ENCODE assay signal across 28 cellular contexts in the genomic region with DNA sequence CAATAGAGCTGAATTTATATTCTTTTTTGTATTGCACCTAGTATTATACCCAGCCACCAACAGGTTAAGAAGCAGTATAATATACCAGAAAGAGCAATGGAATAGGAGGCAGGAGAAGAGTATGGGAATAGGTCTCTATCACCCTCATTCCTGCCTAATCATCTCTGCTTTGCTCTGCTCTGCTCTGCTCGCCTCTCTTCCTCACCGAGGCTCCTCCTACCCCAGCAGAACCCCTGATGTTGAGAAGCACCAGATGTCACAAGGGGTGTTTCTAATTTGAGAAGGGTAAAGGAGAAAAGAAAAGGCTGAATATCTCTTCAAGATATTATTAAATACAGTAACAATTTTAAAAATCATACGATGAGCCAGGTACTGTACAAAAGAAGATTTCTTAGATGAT.
DNase-seq lines count a peak whose midpoint lies in the region; ATAC-seq, FAIRE-seq and TF ChIP-seq lines count a peak whose summit lies in the region.
"Had no signal": no experiment of that assay in that cellular context is flagged by ENCODE, and none has a peak within 500 bp of the region (broad histone marks: within the 10 kb centered on the region; RNA-seq: fewer than 3 reads in every experiment).

No MANE protein-coding gene starts in this region.

- WGBS in mammary epithelial cell (ENCODE audit: low coverage, missing lambda C conversion rate) = 43% methylated on average over 3 of the region's 3 CpGs

- H3K9me1 ChIP-seq in keratinocyte (ENCODE audit: control insufficient read depth, extremely low read depth, insufficient read depth, low read length) = peaks cover 3% of the 10 kb centered on the region

- H3K36me3 ChIP-seq in mammary epithelial cell (ENCODE audit: insufficient read depth, low read length) (peaks cover 2% of the 10 kb centered on the region), keratinocyte (ENCODE audit: control insufficient read depth in 2 of 2, extremely low read depth in 1 of 2, insufficient read depth in 2 of 2, low read length in 2 of 2) (peaks cover 0 to 3% of the 10 kb centered on the region in 2 experiments)
- H3K36me3 ChIP-seq: ascending aorta, sigmoid colon, uterus had no signal

- peak overlapping the region; percentile 88 for H3K27ac ChIP-seq in mammary epithelial cell (ENCODE audit: insufficient read depth, low read depth, low read length)
- H3K27ac ChIP-seq in keratinocyte (ENCODE audit: control insufficient read depth, insufficient read depth, low read length) = peak overlapping the region; percentile 91
- H3K27ac ChIP-seq: ascending aorta, sigmoid colon, testis, uterus had no signal

- CTCF ChIA-PET in mammary epithelial cell (lab: Charles Lee; ENCODE audit: low non-redundant PET) = no interaction called here

- in situ Hi-C loops in mammary epithelial cell (cut with MboI; ENCODE audit: low sequenced_read_pairs in 2 of 2) = loop anchor here in 1 of 2 donors (5.0 kb wide), 1 partner anchor 91 kb away; the partner anchor contains the start of gene STON2

- no peak overlapping the region for H2AFZ ChIP-seq in mammary epithelial cell (ENCODE audit: low read depth, low read length)
- H2AFZ ChIP-seq in keratinocyte (ENCODE audit: control insufficient read depth, low read length) = no peak overlapping the region

- H3K9me3 ChIP-seq in mammary epithelial cell (replicated peaks; ENCODE audit: insufficient read depth, low read length) (no peaks in the 10 kb centered on the region), keratinocyte (ENCODE audit: control insufficient read depth, low read depth, low read length) (no peaks in the 10 kb centered on the region)
- H3K9me3 ChIP-seq: ascending aorta, sigmoid colon, testis, uterus had no signal

- dilution Hi-C loops in mammary epithelial cell (cut with HindIII; ENCODE audit: low sequenced_read_pairs) = loop anchor here (10.0 kb wide), 1 partner anchor 124 kb away; no protein-coding TSS in a partner anchor
- dilution Hi-C loops in keratinocyte (cut with MboI; ENCODE audit: extremely low pct_ligation_motif_present, low sequenced_read_pairs) = no loop called here

- intact Hi-C loops in Right ventricle myocardium superior (cut with DNase I) = no loop called here
- intact Hi-C loops in cardiac septum (cut with DNase I) = no loop called here
- intact Hi-C loops in mammary epithelial cell (cut with micrococcal nuclease) = loop anchor here (1.0 to 10.0 kb wide), 3 partner anchors 44 to 124 kb away; partner anchors contain the start of gene GTF2A1

- H3K4me1 ChIP-seq in mammary epithelial cell (ENCODE audit: insufficient read depth, low read length) (peaks cover 57% of the 10 kb centered on the region), keratinocyte (ENCODE audit: control insufficient read depth, extremely low read depth, insufficient read depth, low read length) (peaks cover 55% of the 10 kb centered on the region)
- H3K4me1 ChIP-seq: ascending aorta, sigmoid colon, testis, uterus had no signal

- no peak for FAIRE-seq in keratinocyte (lab: Jason Lieb, UNC)
- FAIRE-seq: A204.1 had no signal

- peak; percentile 58 for ATAC-seq in Right ventricle myocardium superior (ENCODE audit: poor library complexity)
- ATAC-seq in GM21529 (IDR thresholded peaks at IDR 0.05; ENCODE audit: unreplicated experiment) = no peak
- ATAC-seq: activated CD4-positive, alpha-beta T cell treated with anti-CD3 and anti-CD28 coated beads for 36 hours; activated CD8-positive, alpha-beta T cell treated with anti-CD3 and anti-CD28 coated beads, Interleukin-2, amount 10 ng/mL, durations not matched to agents 7 days and 5 days; SK-N-SH treated with all-trans-retinoic acid at 6 μM for 48 hours; stimulated activated naive B cell treated with anti-CD40 and anti-IgM and Interleukin-4, amounts not matched to agents 10 μg/mL and 1 μg/mL and 100 μg/mL, for 72 hours had no signal

- H4K20me1 ChIP-seq in mammary epithelial cell (ENCODE audit: insufficient read depth, low read length) = no peaks in the 10 kb centered on the region
- no peaks in the 10 kb centered on the region for H4K20me1 ChIP-seq in keratinocyte (ENCODE audit: control insufficient read depth, extremely low read depth, insufficient read depth, low read length)

- H3K79me2 ChIP-seq in mammary epithelial cell (ENCODE audit: insufficient read depth, low read length) (peaks cover 83% of the 10 kb centered on the region), keratinocyte (ENCODE audit: control insufficient read depth, insufficient read depth, low read length) (peaks cover 71% of the 10 kb centered on the region)

- H3K27me3 ChIP-seq in mammary epithelial cell (ENCODE audit: insufficient read depth, low read length) (no peaks in the 10 kb centered on the region), keratinocyte (ENCODE audit: control insufficient read depth, extremely low read depth, insufficient read depth, low read length) (no peaks in the 10 kb centered on the region)
- H3K27me3 ChIP-seq: ascending aorta, sigmoid colon, testis, uterus had no signal

- TF ChIP-seq CTCF in mammary epithelial cell (conservative IDR thresholded peaks at IDR 0.05 in 1 of 2, IDR thresholded peaks at IDR 0.05 in 1 of 2; ENCODE audit: extremely low read depth in 1 of 2, insufficient read depth in 1 of 2, low read depth in 1 of 2, low read length in 2 of 2) = no peak
- no peak for TF ChIP-seq CTCF in keratinocyte (optimal IDR thresholded peaks at IDR 0.05 in 1 of 3, IDR thresholded peaks at IDR 0.05 in 1 of 3, conservative IDR thresholded peaks at IDR 0.05 in 1 of 3; ENCODE audit: extremely low read depth in 1 of 3, insufficient read depth in 2 of 3, low read length in 3 of 3)

- H3K9ac ChIP-seq in mammary epithelial cell (ENCODE audit: insufficient read depth, low read length) (no peak overlapping the region), keratinocyte (ENCODE audit: control insufficient read depth, extremely low read depth, insufficient read depth, low read length) (no peak overlapping the region)

- no peak overlapping the region for H3K4me3 ChIP-seq in mammary epithelial cell (replicated peaks in 1 of 3; ENCODE audit: insufficient read depth in 1 of 3, low read depth in 2 of 3, low read length in 3 of 3)
- no peak overlapping the region for H3K4me3 ChIP-seq in keratinocyte (ENCODE audit: control insufficient read depth in 2 of 3, extremely low read depth in 1 of 3, insufficient read depth in 2 of 3, low read depth in 1 of 3, low read length in 3 of 3)
- H3K4me3 ChIP-seq: ascending aorta, sigmoid colon, testis, uterus had no signal

- peak overlapping the region; percentile 73 for H3K4me2 ChIP-seq in mammary epithelial cell (ENCODE audit: insufficient read depth, low read depth, low read length)
- H3K4me2 ChIP-seq in keratinocyte (ENCODE audit: control insufficient read depth, extremely low read depth, insufficient read depth, low read depth, low read length) = peak overlapping the region; percentile 89

- DNase-seq in Right ventricle myocardium superior = no peak
- DNase-seq in cardiac septum (ENCODE audit: low spot score) = no peak
- DNase-seq in mammary epithelial cell = no peak
- no peak for DNase-seq in keratinocyte (ENCODE audit: low read depth, low spot score)
- DNase-seq in activated effector memory CD4-positive, alpha-beta T cell treated with Interleukin-2 at 50 U/mL for 16 hours = no peak
- no peak for DNase-seq in islet precursor cell
- no peak for DNase-seq in GM03348 (ENCODE audit: low spot score)
- DNase-seq: activated CD4-positive, alpha-beta T cell treated with anti-CD3 and anti-CD28 coated beads for 36 hours; activated CD8-positive, alpha-beta T cell treated with anti-CD3 and anti-CD28 coated beads, Interleukin-2, amount 10 ng/mL, durations not matched to agents 7 days and 5 days; activated effector memory CD4-positive, alpha-beta T cell treated with anti-CD3 and anti-CD28 coated beads, Interleukin-2, amount 50 U/mL, for 16 hours; activated naive CD8-positive, alpha-beta T cell treated with anti-CD3 and anti-CD28 coated beads, Interleukin-2, amount 10 ng/mL, durations not matched to agents 7 days and 5 days; AML-193; CD4-positive, alpha-beta T cell; central memory CD4-positive, alpha-beta T cell; GOT3; Kasumi-1; MV-4-11; NCI-H146; NCI-H748 treated with DMSO at 0.1 percent for 48 hours; sigmoid colon; stimulated activated CD4-positive, alpha-beta T cell treated with anti-CD3 and anti-CD28 coated beads, Interleukin-15, amount 100 ng/mL, for 24 hours; stimulated activated naive B cell treated with anti-CD40 and anti-IgM and Interleukin-4, amounts not matched to agents 10 μg/mL and 1 μg/mL and 100 μg/mL, for 72 hours; testis; uterus had no signal

- no TSS peak for BruUV-seq in mammary epithelial cell (replicated peaks; lab: Mats Ljungman, UMichigan)
